ENCODE assay signal across 7 cellular contexts in genomic region chr4:52713456-52713937, GRCh38. TPM values are rescaled to one million over a fixed set of nuclear protein-coding genes. Genes with fewer than 3 reads are reported as not detected.
DNase-seq lines count a peak whose midpoint lies in the region; ATAC-seq, FAIRE-seq and TF ChIP-seq lines count a peak whose summit lies in the region.

No MANE protein-coding gene starts in this region.

- H3K36me3 ChIP-seq in HAP-1 (replicated peaks) (peaks cover 59% of the 10 kb centered on the region), smooth muscle cell (ENCODE audit: low read depth) (no peaks in the 10 kb centered on the region)

- no peaks in the 10 kb centered on the region for H3K27me3 Mint-ChIP-seq in T-helper 2 cell treated with Interferon-gamma antibody and Interleukin-4, amounts not matched to agents 5 μg/mL and 100 μg/mL, for 36 hours (ENCODE audit: low read depth)

- TF ChIP-seq CTCF in foreskin keratinocyte (conservative IDR thresholded peaks at IDR 0.05) (no peak), smooth muscle cell (IDR thresholded peaks at IDR 0.05; ENCODE audit: borderline replicate concordance, insufficient read depth, poor library complexity, severe bottlenecking) (no peak)

- no peak for FAIRE-seq in RCC 7860 (lab: Jason Lieb, UNC)

- H3K4me2 ChIP-seq in smooth muscle cell: peak overlapping the region; percentile 96

- H3K27me3 ChIP-seq in HAP-1 (ENCODE audit: low read depth) (no peaks in the 10 kb centered on the region), foreskin keratinocyte (no peaks in the 10 kb centered on the region), smooth muscle cell (ENCODE audit: low read depth) (no peaks in the 10 kb centered on the region)

- H3K4me3 ChIP-seq in HAP-1: peak overlapping the region; percentile 63
- peak overlapping the region; percentile 76 for H3K4me3 ChIP-seq in smooth muscle cell

- DNase-seq in HAP-1 (ENCODE audit: low spot score in 2 of 2): peak in 1 of 2 experiments; percentile 30
- DNase-seq in T-helper 2 cell treated with Interferon-gamma antibody and Interleukin-4, amounts not matched to agents 5 μg/mL and 100 μg/mL, for 36 hours (ENCODE audit: low spot score): no peak
- no peak for DNase-seq in foreskin keratinocyte
- no peak for DNase-seq in smooth muscle cell (lab: John Stamatoyannopoulos, UW; ENCODE audit: unreplicated experiment)
- DNase-seq in effector CD8-positive, alpha-beta T cell (lab: John Stamatoyannopoulos, UW): no peak
- no peak for DNase-seq in RCC 7860 (ENCODE audit: low spot score)

- peaks cover 48% of the 10 kb centered on the region for H3K4me1 Mint-ChIP-seq in T-helper 2 cell treated with Interferon-gamma antibody and Interleukin-4, amounts not matched to agents 5 μg/mL and 100 μg/mL, for 36 hours (ENCODE audit: low read depth)

- H3K4me1 ChIP-seq in HAP-1 (peaks cover 33% of the 10 kb centered on the region), foreskin keratinocyte (peaks cover 22% of the 10 kb centered on the region), smooth muscle cell (ENCODE audit: low read depth) (peaks cover 17% of the 10 kb centered on the region)

- ATAC-seq in foreskin keratinocyte: no peak
- no peak for ATAC-seq in activated CD4-positive, CD25-positive, alpha-beta regulatory T cell treated with anti-CD3 and anti-CD28 coated beads, Interleukin-2, amount 50 U/mL, for 24 hours

- in situ Hi-C loops in HAP-1 (cut with MboI; ENCODE audit: low sequenced_read_pairs): no loop called here

- H2AFZ ChIP-seq in smooth muscle cell (ENCODE audit: low read depth): no peak overlapping the region

- peak overlapping the region; percentile 98 for H3K4me3 Mint-ChIP-seq in T-helper 2 cell treated with Interferon-gamma antibody and Interleukin-4, amounts not matched to agents 5 μg/mL and 100 μg/mL, for 36 hours

- H3K9ac ChIP-seq in smooth muscle cell (ENCODE audit: low read depth): peak overlapping the region; percentile 89

- peak overlapping the region; percentile 87 for H3K27ac ChIP-seq in foreskin keratinocyte
- peak overlapping the region; percentile 86 for H3K27ac ChIP-seq in smooth muscle cell (ENCODE audit: low read depth)

- no peaks in the 10 kb centered on the region for H3K9me3 ChIP-seq in HAP-1
- no peaks in the 10 kb centered on the region for H3K9me3 ChIP-seq in smooth muscle cell (replicated peaks; ENCODE audit: low read depth)

- H3K79me2 ChIP-seq in smooth muscle cell (ENCODE audit: low read depth): peaks cover 16% of the 10 kb centered on the region

- peak overlapping the region; percentile 95 for H3K27ac Mint-ChIP-seq in T-helper 2 cell treated with Interferon-gamma antibody and Interleukin-4, amounts not matched to agents 5 μg/mL and 100 μg/mL, for 36 hours

- WGBS in smooth muscle cell (ENCODE audit: low lambda C conversion rate): 29% methylated on average over 12 of the region's 12 CpGs

- H4K20me1 ChIP-seq in smooth muscle cell (ENCODE audit: low read depth): peaks cover 25% of the 10 kb centered on the region

- peaks cover 3% of the 10 kb centered on the region for H3F3A ChIP-seq in smooth muscle cell (ENCODE audit: low read depth)

- H3K36me3 Mint-ChIP-seq in T-helper 2 cell treated with Interferon-gamma antibody and Interleukin-4, amounts not matched to agents 5 μg/mL and 100 μg/mL, for 36 hours (ENCODE audit: low read depth): peaks cover 43% of the 10 kb centered on the region

- H3K9me3 Mint-ChIP-seq in T-helper 2 cell treated with Interferon-gamma antibody and Interleukin-4, amounts not matched to agents 5 μg/mL and 100 μg/mL, for 36 hours: peaks cover 11% of the 10 kb centered on the region

RNA-seq across cellular contexts. Expression of gene ERVMER34-1, which starts 37.7 kb away (rescaled TPM):
- total RNA-seq in foreskin keratinocyte (9.7 and 11.1 TPM in 2 replicates), smooth muscle cell (3.4 and 4.1 TPM in 2 replicates)
- polyA plus RNA-seq in foreskin keratinocyte (5.3 and 7.5 TPM in 2 replicates), smooth muscle cell (0.71 and 1.5 TPM in 2 replicates)

RNA-seq across cellular contexts. Expression of gene USP46, which starts 54.4 kb away (rescaled TPM):
- 14.7 and 14.9 TPM in 2 replicates for total RNA-seq in foreskin keratinocyte
- polyA plus RNA-seq in foreskin keratinocyte: 3.9 and 4.4 TPM in 2 replicates
- 30.4 and 31.8 TPM in 2 replicates for total RNA-seq in smooth muscle cell
- 17.2 and 21.7 TPM in 2 replicates for polyA plus RNA-seq in smooth muscle cell
